In the genomic region with DNA sequence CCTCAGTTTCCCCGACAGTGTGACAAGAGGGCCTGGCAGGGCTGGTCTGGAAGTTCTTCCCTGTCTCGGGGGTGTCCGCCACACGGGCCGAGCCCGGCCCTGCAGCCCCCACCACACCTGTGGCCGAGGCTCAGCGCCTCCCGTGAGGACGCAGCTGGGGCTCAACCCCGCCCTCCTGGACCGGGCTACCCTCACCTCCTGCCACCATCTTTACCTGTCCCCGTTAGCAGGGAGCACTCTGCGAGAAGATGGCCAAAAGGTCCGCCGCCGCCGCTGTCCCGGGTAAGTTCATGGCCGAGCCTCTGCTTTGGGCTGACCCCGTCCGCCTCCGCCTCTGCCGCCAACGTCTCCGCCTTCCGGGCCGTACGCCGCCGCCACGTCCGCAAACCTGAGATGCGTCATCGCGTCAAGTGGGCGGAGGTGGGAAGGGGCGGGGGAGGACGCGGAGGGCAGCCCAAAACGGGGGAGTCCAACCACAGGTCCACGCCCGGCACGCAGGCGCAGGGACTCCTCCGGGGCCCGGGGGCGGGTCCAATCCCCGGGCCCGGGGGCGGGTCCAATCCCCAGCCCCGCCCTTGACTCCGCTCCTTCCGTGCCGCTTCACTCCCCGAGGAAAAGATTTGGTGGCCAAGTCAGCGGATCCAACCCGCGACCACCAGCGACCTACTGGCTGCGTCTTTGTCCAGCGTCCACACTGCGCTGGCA, we compare ENCODE assay signal across 1 cellular context.
TF ChIP-seq lines count a peak whose summit lies in the region.

A gene (minus strand): TSS at position 351 of the 705 bp plus-strand sequence. CDS start 4,295 bp downstream, outside the sequence.

TF ChIP-seq in HEK293, 187 proteins besides CTCF, POLR2A, EP300 and RAD21 (continued from another document and continues in another):
- TF ChIP-seq, protein P1, sequence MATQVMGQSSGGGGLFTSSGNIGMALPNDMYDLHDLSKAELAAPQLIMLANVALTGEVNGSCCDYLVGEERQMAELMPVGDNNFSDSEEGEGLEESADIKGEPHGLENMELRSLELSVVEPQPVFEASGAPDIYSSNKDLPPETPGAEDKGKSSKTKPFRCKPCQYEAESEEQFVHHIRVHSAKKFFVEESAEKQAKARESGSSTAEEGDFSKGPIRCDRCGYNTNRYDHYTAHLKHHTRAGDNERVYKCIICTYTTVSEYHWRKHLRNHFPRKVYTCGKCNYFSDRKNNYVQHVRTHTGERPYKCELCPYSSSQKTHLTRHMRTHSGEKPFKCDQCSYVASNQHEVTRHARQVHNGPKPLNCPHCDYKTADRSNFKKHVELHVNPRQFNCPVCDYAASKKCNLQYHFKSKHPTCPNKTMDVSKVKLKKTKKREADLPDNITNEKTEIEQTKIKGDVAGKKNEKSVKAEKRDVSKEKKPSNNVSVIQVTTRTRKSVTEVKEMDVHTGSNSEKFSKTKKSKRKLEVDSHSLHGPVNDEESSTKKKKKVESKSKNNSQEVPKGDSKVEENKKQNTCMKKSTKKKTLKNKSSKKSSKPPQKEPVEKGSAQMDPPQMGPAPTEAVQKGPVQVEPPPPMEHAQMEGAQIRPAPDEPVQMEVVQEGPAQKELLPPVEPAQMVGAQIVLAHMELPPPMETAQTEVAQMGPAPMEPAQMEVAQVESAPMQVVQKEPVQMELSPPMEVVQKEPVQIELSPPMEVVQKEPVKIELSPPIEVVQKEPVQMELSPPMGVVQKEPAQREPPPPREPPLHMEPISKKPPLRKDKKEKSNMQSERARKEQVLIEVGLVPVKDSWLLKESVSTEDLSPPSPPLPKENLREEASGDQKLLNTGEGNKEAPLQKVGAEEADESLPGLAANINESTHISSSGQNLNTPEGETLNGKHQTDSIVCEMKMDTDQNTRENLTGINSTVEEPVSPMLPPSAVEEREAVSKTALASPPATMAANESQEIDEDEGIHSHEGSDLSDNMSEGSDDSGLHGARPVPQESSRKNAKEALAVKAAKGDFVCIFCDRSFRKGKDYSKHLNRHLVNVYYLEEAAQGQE (tag by site-specific recombination; IDR thresholded peaks at IDR 0.05), result peak; percentile 76
- no peak for TF ChIP-seq HOXC10 (CRISPR knock-in tag; IDR thresholded peaks at IDR 0.05)
- no peak for TF ChIP-seq FEZF1 (tag by site-specific recombination; IDR thresholded peaks at IDR 0.05)
- TF ChIP-seq ZNF394 (tag by site-specific recombination; IDR thresholded peaks at IDR 0.05; ENCODE audit: borderline replicate concordance), result peak; percentile 45; the same call in 1 of the 2 replicates
- TF ChIP-seq, protein P2, sequence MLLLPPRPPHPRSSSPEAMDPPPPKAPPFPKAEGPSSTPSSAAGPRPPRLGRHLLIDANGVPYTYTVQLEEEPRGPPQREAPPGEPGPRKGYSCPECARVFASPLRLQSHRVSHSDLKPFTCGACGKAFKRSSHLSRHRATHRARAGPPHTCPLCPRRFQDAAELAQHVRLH (tag by site-specific recombination; IDR thresholded peaks at IDR 0.05), result peak; percentile 74
- TF ChIP-seq ZNF214 (tag by site-specific recombination; IDR thresholded peaks at IDR 0.05; ENCODE audit: borderline replicate concordance), result no peak
- peak; percentile 94 for TF ChIP-seq KLF9 (tag by site-specific recombination; IDR thresholded peaks at IDR 0.05; ENCODE audit: low read depth)
- TF ChIP-seq ZBTB7A (tag by site-specific recombination; IDR thresholded peaks at IDR 0.05; ENCODE audit: low read depth), result peak; percentile 56; the same call in 1 of the 2 replicates
- TF ChIP-seq ZNF221 (tag by site-specific recombination; IDR thresholded peaks at IDR 0.05; ENCODE audit: borderline replicate concordance), result 0 out of 2 replicates have a peak, but pooled peaks have one; percentile 45
- no peak for TF ChIP-seq ZNF433 (tag by site-specific recombination; IDR thresholded peaks at IDR 0.05; ENCODE audit: low read depth)
- TF ChIP-seq, protein P3, sequence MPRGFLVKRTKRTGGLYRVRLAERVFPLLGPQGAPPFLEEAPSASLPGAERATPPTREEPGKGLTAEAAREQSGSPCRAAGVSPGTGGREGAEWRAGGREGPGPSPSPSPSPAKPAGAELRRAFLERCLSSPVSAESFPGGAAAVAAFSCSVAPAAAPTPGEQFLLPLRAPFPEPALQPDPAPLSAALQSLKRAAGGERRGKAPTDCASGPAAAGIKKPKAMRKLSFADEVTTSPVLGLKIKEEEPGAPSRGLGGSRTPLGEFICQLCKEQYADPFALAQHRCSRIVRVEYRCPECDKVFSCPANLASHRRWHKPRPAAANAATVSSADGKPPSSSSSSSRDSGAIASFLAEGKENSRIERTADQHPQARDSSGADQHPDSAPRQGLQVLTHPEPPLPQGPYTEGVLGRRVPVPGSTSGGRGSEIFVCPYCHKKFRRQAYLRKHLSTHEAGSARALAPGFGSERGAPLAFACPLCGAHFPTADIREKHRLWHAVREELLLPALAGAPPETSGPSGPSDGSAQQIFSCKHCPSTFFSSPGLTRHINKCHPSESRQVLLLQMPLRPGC (tag by site-specific recombination; IDR thresholded peaks at IDR 0.05), result peak; percentile 67
- TF ChIP-seq, protein P4, sequence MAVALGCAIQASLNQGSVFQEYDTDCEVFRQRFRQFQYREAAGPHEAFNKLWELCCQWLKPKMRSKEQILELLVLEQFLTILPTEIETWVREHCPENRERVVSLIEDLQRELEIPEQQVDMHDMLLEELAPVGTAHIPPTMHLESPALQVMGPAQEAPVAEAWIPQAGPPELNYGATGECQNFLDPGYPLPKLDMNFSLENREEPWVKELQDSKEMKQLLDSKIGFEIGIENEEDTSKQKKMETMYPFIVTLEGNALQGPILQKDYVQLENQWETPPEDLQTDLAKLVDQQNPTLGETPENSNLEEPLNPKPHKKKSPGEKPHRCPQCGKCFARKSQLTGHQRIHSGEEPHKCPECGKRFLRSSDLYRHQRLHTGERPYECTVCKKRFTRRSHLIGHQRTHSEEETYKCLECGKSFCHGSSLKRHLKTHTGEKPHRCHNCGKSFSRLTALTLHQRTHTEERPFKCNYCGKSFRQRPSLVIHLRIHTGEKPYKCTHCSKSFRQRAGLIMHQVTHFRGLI (tag by site-specific recombination; IDR thresholded peaks at IDR 0.05), result peak; percentile 61; the same call in 1 of the 2 replicates
- TF ChIP-seq ZNF416 (tag by site-specific recombination; IDR thresholded peaks at IDR 0.05), result no peak
- TF ChIP-seq ZNF23 (tag by site-specific recombination; IDR thresholded peaks at IDR 0.05; ENCODE audit: borderline replicate concordance), result no peak
- peak; percentile 63; the same call in 1 of the 2 replicates for TF ChIP-seq ZNF76 (tag by site-specific recombination; IDR thresholded peaks at IDR 0.05; ENCODE audit: borderline replicate concordance, low read depth)
- TF ChIP-seq PRDM1 (tag by site-specific recombination; IDR thresholded peaks at IDR 0.05), result no peak
- TF ChIP-seq, protein P5, sequence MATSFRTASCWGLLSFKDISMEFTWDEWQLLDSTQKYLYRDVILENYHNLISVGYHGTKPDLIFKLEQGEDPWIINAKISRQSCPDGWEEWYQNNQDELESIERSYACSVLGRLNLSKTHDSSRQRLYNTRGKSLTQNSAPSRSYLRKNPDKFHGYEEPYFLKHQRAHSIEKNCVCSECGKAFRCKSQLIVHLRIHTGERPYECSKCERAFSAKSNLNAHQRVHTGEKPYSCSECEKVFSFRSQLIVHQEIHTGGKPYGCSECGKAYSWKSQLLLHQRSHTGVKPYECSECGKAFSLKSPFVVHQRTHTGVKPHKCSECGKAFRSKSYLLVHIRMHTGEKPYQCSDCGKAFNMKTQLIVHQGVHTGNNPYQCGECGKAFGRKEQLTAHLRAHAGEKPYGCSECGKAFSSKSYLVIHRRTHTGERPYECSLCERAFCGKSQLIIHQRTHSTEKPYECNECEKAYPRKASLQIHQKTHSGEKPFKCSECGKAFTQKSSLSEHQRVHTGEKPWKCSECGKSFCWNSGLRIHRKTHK (tag by site-specific recombination; IDR thresholded peaks at IDR 0.05), result no peak
- no peak for TF ChIP-seq ZNF266 (tag by site-specific recombination; IDR thresholded peaks at IDR 0.05; ENCODE audit: low read depth)
- 0 out of 2 replicates have a peak, but pooled peaks have one; percentile 30 for TF ChIP-seq OVOL3 (tag by site-specific recombination; IDR thresholded peaks at IDR 0.05)
- no peak for TF ChIP-seq IKZF3 (tag by site-specific recombination; IDR thresholded peaks at IDR 0.05)
- TF ChIP-seq ZFHX2 (tag by site-specific recombination; conservative IDR thresholded peaks at IDR 0.05), result peak; percentile 100
- TF ChIP-seq ZNF350 (tag by site-specific recombination; IDR thresholded peaks at IDR 0.05), result no peak
- TF ChIP-seq ZNF596 (tag by site-specific recombination; IDR thresholded peaks at IDR 0.05), result no peak
- TF ChIP-seq ZNF223 (tag by site-specific recombination; IDR thresholded peaks at IDR 0.05), result no peak
- TF ChIP-seq HOXA7 (CRISPR knock-in tag; IDR thresholded peaks at IDR 0.05; ENCODE audit: borderline replicate concordance), result no peak
- TF ChIP-seq ZNF571 (tag by site-specific recombination; IDR thresholded peaks at IDR 0.05), result no peak
- no peak for TF ChIP-seq ZIC2 (tag by site-specific recombination; IDR thresholded peaks at IDR 0.05)
- TF ChIP-seq, protein P6, sequence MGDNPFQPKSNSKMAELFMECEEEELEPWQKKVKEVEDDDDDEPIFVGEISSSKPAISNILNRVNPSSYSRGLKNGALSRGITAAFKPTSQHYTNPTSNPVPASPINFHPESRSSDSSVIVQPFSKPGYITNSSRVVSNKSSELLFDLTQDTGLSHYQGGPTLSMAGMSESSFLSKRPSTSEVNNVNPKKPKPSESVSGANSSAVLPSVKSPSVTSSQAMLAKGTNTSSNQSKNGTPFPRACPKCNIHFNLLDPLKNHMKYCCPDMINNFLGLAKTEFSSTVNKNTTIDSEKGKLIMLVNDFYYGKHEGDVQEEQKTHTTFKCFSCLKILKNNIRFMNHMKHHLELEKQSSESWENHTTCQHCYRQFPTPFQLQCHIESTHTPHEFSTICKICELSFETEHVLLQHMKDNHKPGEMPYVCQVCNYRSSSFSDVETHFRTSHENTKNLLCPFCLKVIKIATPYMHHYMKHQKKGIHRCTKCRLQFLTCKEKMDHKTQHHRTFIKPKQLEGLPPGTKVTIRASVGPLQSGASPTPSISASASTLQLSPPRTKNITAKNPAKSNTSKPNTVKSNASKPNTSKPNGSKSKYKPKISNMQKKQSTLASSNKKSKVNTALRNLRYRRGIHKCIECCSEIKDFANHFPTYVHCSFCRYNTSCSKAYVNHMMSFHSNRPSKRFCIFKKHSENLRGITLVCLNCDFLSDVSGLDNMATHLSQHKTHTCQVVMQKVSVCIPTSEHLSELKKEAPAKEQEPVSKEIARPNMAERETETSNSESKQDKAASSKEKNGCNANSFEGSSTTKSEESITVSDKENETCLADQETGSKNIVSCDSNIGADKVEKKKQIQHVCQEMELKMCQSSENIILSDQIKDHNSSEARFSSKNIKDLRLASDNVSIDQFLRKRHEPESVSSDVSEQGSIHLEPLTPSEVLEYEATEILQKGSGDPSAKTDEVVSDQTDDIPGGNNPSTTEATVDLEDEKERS (tag by site-specific recombination; IDR thresholded peaks at IDR 0.05), result no peak
- TF ChIP-seq ZNF654 (tag by site-specific recombination; IDR thresholded peaks at IDR 0.05; ENCODE audit: low read depth), result no peak
- TF ChIP-seq, protein P7, sequence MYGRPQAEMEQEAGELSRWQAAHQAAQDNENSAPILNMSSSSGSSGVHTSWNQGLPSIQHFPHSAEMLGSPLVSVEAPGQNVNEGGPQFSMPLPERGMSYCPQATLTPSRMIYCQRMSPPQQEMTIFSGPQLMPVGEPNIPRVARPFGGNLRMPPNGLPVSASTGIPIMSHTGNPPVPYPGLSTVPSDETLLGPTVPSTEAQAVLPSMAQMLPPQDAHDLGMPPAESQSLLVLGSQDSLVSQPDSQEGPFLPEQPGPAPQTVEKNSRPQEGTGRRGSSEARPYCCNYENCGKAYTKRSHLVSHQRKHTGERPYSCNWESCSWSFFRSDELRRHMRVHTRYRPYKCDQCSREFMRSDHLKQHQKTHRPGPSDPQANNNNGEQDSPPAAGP (tag by site-specific recombination; IDR thresholded peaks at IDR 0.05), result peak; percentile 88
- TF ChIP-seq, protein P8, sequence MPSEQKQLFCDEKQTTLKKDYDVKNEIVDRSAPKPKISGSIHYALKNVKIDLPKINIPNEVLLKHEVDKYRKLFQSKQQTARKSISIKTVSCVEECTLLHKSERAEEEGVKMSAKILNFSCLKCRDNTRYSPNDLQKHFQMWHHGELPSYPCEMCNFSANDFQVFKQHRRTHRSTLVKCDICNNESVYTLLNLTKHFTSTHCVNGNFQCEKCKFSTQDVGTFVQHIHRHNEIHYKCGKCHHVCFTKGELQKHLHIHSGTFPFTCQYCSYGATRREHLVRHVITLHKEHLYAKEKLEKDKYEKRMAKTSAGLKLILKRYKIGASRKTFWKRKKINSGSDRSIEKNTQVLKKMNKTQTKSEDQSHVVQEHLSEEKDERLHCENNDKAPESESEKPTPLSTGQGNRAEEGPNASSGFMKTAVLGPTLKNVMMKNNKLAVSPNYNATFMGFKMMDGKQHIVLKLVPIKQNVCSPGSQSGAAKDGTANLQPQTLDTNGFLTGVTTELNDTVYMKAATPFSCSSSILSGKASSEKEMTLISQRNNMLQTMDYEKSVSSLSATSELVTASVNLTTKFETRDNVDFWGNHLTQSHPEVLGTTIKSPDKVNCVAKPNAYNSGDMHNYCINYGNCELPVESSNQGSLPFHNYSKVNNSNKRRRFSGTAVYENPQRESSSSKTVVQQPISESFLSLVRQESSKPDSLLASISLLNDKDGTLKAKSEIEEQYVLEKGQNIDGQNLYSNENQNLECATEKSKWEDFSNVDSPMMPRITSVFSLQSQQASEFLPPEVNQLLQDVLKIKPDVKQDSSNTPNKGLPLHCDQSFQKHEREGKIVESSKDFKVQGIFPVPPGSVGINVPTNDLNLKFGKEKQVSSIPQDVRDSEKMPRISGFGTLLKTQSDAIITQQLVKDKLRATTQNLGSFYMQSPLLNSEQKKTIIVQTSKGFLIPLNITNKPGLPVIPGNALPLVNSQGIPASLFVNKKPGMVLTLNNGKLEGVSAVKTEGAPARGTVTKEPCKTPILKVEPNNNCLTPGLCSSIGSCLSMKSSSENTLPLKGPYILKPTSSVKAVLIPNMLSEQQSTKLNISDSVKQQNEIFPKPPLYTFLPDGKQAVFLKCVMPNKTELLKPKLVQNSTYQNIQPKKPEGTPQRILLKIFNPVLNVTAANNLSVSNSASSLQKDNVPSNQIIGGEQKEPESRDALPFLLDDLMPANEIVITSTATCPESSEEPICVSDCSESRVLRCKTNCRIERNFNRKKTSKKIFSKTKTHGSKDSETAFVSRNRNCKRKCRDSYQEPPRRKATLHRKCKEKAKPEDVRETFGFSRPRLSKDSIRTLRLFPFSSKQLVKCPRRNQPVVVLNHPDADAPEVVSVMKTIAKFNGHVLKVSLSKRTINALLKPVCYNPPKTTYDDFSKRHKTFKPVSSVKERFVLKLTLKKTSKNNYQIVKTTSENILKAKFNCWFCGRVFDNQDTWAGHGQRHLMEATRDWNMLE (tag by site-specific recombination; conservative IDR thresholded peaks at IDR 0.05; ENCODE audit: low read depth), result no peak
- peak; percentile 63 for TF ChIP-seq SP7 (tag by site-specific recombination; IDR thresholded peaks at IDR 0.05)
- peak; percentile 82 for TF ChIP-seq BCL11B (tag by site-specific recombination; IDR thresholded peaks at IDR 0.05; ENCODE audit: low read depth)
- peak; percentile 98 for TF ChIP-seq SCRT1 (tag by site-specific recombination; IDR thresholded peaks at IDR 0.05; ENCODE audit: borderline replicate concordance)
- TF ChIP-seq KLF1 (tag by site-specific recombination; IDR thresholded peaks at IDR 0.05), result peak; percentile 90
- TF ChIP-seq KLF7 (tag by site-specific recombination; IDR thresholded peaks at IDR 0.05; ENCODE audit: borderline replicate concordance), result no peak; the same call in 1 of the 2 replicates
